Comparison of ENCODE assay signal across 11 cellular contexts in the genomic region with DNA sequence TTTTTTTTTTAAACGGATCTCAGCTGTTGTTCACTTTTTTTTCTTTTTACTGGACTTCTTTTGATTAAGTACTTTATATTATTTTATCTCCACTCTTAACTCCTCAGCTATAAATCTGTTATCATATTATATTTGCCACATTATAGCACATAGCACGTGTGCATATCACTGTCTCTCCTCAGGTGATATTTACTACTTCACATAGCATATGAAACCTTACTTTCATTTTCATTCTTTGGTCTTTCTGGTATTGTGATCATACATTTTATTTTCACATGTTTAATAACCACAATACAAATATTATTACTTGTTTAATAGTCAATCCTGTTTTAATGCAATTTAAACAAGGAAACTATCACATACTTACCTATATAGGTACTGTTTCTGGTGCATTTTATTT.
DNase-seq lines count a peak whose midpoint lies in the region; ATAC-seq and TF ChIP-seq lines count a peak whose summit lies in the region.
"Had no signal": no experiment of that assay in that cellular context is flagged by ENCODE, and none has a peak within 500 bp of the region (broad histone marks: within the 10 kb centered on the region; RNA-seq: fewer than 3 reads in every experiment).

No MANE protein-coding gene starts in this region.

- ATAC-seq in GM21381 (IDR thresholded peaks at IDR 0.05; ENCODE audit: unreplicated experiment): peak; percentile 70

- peaks cover 12% of the 10 kb centered on the region for H3K4me1 Mint-ChIP-seq in Calu3 (ENCODE audit: low read depth, unreplicated experiment)
- H3K4me1 Mint-ChIP-seq in activated naive CD4-positive, alpha-beta T cell treated with anti-CD3 and anti-CD28 coated beads, Interleukin-2, amount 10 ng/mL, durations not matched to agents 7 days and 5 days: no peaks in the 10 kb centered on the region

- no peak overlapping the region for H3K4me2 ChIP-seq in OCI-LY7 (ENCODE audit: low read length)

- 39 to 47% methylated on average over 2 of the region's 2 CpGs for WGBS in lower leg skin, 2 donors

- no peaks in the 10 kb centered on the region for H3K36me3 Mint-ChIP-seq in Calu3 (ENCODE audit: insufficient read depth, unreplicated experiment)
- no peaks in the 10 kb centered on the region for H3K36me3 Mint-ChIP-seq in activated naive CD4-positive, alpha-beta T cell treated with anti-CD3 and anti-CD28 coated beads, Interleukin-2, amount 10 ng/mL, durations not matched to agents 7 days and 5 days

- H3K4me3 Mint-ChIP-seq in Calu3 (ENCODE audit: low read depth, unreplicated experiment): peak overlapping the region; percentile 62
- no peak overlapping the region for H3K4me3 Mint-ChIP-seq in activated naive CD4-positive, alpha-beta T cell treated with anti-CD3 and anti-CD28 coated beads, Interleukin-2, amount 10 ng/mL, durations not matched to agents 7 days and 5 days

- no peaks in the 10 kb centered on the region for H4K20me1 ChIP-seq in OCI-LY7 (ENCODE audit: insufficient read depth, low read length)

- no peaks in the 10 kb centered on the region for H3K36me3 ChIP-seq in OCI-LY7 (ENCODE audit: insufficient read depth, low read length)
- H3K36me3 ChIP-seq: vagina had no signal

- peak overlapping the region; percentile 93 for H3K27ac Mint-ChIP-seq in Calu3 (ENCODE audit: unreplicated experiment)
- no peak overlapping the region for H3K27ac Mint-ChIP-seq in activated naive CD4-positive, alpha-beta T cell treated with anti-CD3 and anti-CD28 coated beads, Interleukin-2, amount 10 ng/mL, durations not matched to agents 7 days and 5 days

- H2AFZ ChIP-seq in OCI-LY7 (ENCODE audit: low read length): no peak overlapping the region

- no TSS peak for BruUV-seq in Calu3 (replicated peaks; lab: Mats Ljungman, UMichigan)
- no TSS peak for BruUV-seq in OCI-LY7 (replicated peaks; lab: Mats Ljungman, UMichigan)

- no peak for TF ChIP-seq CTCF in Calu3 (IDR thresholded peaks at IDR 0.05; ENCODE audit: unreplicated experiment)
- no peak for TF ChIP-seq CTCF in fibroblast of the aortic adventitia (IDR thresholded peaks at IDR 0.05; ENCODE audit: insufficient read depth, low read length)
- TF ChIP-seq CTCF in OCI-LY7 (conservative IDR thresholded peaks at IDR 0.05; ENCODE audit: low read length): no peak
- no peak for TF ChIP-seq CTCF in lower leg skin (IDR thresholded peaks at IDR 0.05)

- H3K9me3 Mint-ChIP-seq in Calu3 (ENCODE audit: low read depth, unreplicated experiment): no peaks in the 10 kb centered on the region
- H3K9me3 Mint-ChIP-seq in activated naive CD4-positive, alpha-beta T cell treated with anti-CD3 and anti-CD28 coated beads, Interleukin-2, amount 10 ng/mL, durations not matched to agents 7 days and 5 days: no peaks in the 10 kb centered on the region

- H3K27me3 Mint-ChIP-seq in Calu3 (ENCODE audit: unreplicated experiment): no peaks in the 10 kb centered on the region
- no peaks in the 10 kb centered on the region for H3K27me3 Mint-ChIP-seq in activated naive CD4-positive, alpha-beta T cell treated with anti-CD3 and anti-CD28 coated beads, Interleukin-2, amount 10 ng/mL, durations not matched to agents 7 days and 5 days

- no peaks in the 10 kb centered on the region for H3K79me2 ChIP-seq in OCI-LY7 (ENCODE audit: insufficient read depth, low read depth, low read length)

- no peak for DNase-seq in Calu3
- DNase-seq in HS-5 (ENCODE audit: low read depth): peak; percentile 9
- DNase-seq in fibroblast of the aortic adventitia (ENCODE audit: low read depth): no peak
- no peak for DNase-seq in OCI-LY7 (ENCODE audit: low spot score)
- no peak for DNase-seq in activated CD8-positive, alpha-beta memory T cell treated with anti-CD3 and anti-CD28 coated beads for 24 hours
- no peak for DNase-seq in activated naive CD4-positive, alpha-beta T cell treated with anti-CD3 and anti-CD28 coated beads, Interleukin-2, amount 10 ng/mL, durations not matched to agents 7 days and 5 days
- DNase-seq in lower leg skin (ENCODE audit: low spot score in 2 of 2): no peak
- DNase-seq: DMS153, head of caudate nucleus had no signal

- no peak for TF ChIP-seq POLR2A in lower leg skin (IDR thresholded peaks at IDR 0.05)

- H3K27ac ChIP-seq in OCI-LY7 (ENCODE audit: low read depth, low read length, poor library complexity, severe bottlenecking): no peak overlapping the region
- H3K27ac ChIP-seq: vagina had no signal

- intact Hi-C loops in Calu3 (cut with micrococcal nuclease; ENCODE audit: unreplicated experiment) (loop anchor here (10.0 kb wide), 2 partner anchors 303 to 397 kb away; no protein-coding TSS in a partner anchor), OCI-LY7 (cut with micrococcal nuclease; ENCODE audit: unreplicated experiment) (no loop called here), lower leg skin (cut with DNase I; ENCODE audit: low total_unique reads) (no loop called here)

- POLR2A ChIA-PET in OCI-LY7 (lab: Charles Lee): interaction anchor here (0.7 kb wide), 1 partner anchor 144 kb away, joined by 3 read pairs; no protein-coding TSS in a partner anchor

- H3K4me3 ChIP-seq in fibroblast of the aortic adventitia (ENCODE audit: low read depth, low read length) (peak overlapping the region; percentile 37), OCI-LY7 (ENCODE audit: low read depth, low read length, poor library complexity, severe bottlenecking) (no peak overlapping the region), lower leg skin (ENCODE audit: low read depth, poor library complexity, severe bottlenecking) (no peak overlapping the region)
- H3K4me3 ChIP-seq: vagina had no signal

- CTCF ChIA-PET in Calu3 (lab: Charles Lee) (no interaction called here), OCI-LY7 (lab: Charles Lee; ENCODE audit: unreplicated experiment) (no interaction called here)
- CTCF ChIA-PET in activated naive CD4-positive, alpha-beta T cell treated with anti-CD3 and anti-CD28 coated beads, Interleukin-2, amount 10 ng/mL, durations not matched to agents 7 days and 5 days (lab: Charles Lee): no interaction called here

- no peaks in the 10 kb centered on the region for H3K4me1 ChIP-seq in OCI-LY7 (ENCODE audit: insufficient read depth, low read length, poor library complexity, severe bottlenecking)
- H3K4me1 ChIP-seq: vagina had no signal

- no peaks in the 10 kb centered on the region for H3K9me2 ChIP-seq in OCI-LY7 (ENCODE audit: insufficient read depth, low read length)

- no peaks in the 10 kb centered on the region for H3K9me3 ChIP-seq in OCI-LY7 (ENCODE audit: low read length)
- H3K9me3 ChIP-seq: vagina had no signal
